Comparison of ENCODE assay signal across 8 cellular contexts in the genomic region with DNA sequence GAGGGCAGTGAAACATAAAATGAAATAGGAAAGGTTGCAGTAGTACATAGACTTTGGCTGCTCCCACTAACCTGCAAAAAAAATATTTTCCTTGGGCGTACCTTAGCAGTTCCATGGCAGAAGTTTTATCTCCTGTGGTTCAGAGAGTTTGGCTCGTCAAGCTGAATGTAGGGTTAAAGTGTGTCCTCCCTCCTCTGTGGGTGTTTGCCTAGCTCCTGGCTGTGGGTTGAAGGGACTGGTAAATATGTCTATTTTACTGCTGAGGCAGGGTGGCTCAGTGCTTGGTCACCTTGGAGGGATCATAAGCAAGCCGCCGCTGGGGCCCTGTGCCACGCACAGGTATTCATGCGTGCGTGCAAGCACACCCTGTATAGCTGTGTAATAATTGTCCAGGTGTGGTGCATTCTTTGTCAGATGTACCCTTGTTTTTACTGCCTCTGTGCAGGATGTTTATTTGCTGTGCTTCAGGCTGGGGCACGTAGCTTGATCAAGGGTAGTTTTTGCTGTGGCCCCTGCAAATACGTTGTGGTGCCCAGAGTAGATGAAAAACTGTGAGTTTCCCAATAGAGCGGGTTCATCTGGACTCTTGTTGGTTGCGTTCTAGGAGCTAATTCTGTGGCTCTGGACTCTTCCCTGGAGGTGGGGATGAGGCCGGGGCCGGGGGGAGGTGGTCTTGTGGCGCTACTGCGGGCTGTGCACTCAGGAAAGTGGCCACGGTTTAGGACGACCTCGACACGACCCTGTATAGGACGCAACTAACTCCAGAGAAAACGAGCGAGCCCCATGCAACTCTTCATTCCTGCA. TPM values are rescaled to one million over a fixed set of nuclear protein-coding genes. Genes with fewer than 3 reads are reported as not detected.
DNase-seq lines count a peak whose midpoint lies in the region; ATAC-seq, FAIRE-seq and TF ChIP-seq lines count a peak whose summit lies in the region.

No MANE protein-coding gene starts in this region.

- no peaks in the 10 kb centered on the region for H3K9me3 ChIP-seq in A549
- no peaks in the 10 kb centered on the region for H3K9me3 ChIP-seq in endodermal cell (ENCODE audit: control insufficient read depth, low read length)
- H3K9me3 ChIP-seq in neutrophil, result no peaks in the 10 kb centered on the region

- POLR2A ChIA-PET in A549 (lab: Yijun Ruan, JAX), result no interaction called here

- H3K9me3 Mint-ChIP-seq in T-helper 1 cell treated with Interleukin-12 subunit alpha and Interleukin-12 subunit beta and Interleukin-4 antibody, amounts not matched to agents 30 μg/mL and 1 μg/mL, for 36 hours, result no peaks in the 10 kb centered on the region
- H3K9me3 Mint-ChIP-seq in endodermal cell, result no peaks in the 10 kb centered on the region

- H3K4me1 ChIP-seq in A549, result no peaks in the 10 kb centered on the region
- peaks cover 12% of the 10 kb centered on the region for H3K4me1 ChIP-seq in endodermal cell (ENCODE audit: control insufficient read depth, insufficient read depth, low read length)
- peaks cover 73 to 86% of the 10 kb centered on the region in 2 experiments for H3K4me1 ChIP-seq in neutrophil (ENCODE audit: control insufficient read depth in 1 of 2, insufficient read depth in 1 of 2, low read depth in 1 of 2, low read length in 1 of 2)

- H3K4me1 Mint-ChIP-seq in T-helper 1 cell treated with Interleukin-12 subunit alpha and Interleukin-12 subunit beta and Interleukin-4 antibody, amounts not matched to agents 30 μg/mL and 1 μg/mL, for 36 hours (ENCODE audit: low read depth), result peaks cover 77% of the 10 kb centered on the region
- peaks cover 63% of the 10 kb centered on the region for H3K4me1 Mint-ChIP-seq in endodermal cell

- WGBS in A549 (ENCODE audit: missing lambda C conversion rate), result 67% methylated on average over 17 of the region's 22 CpGs
- WGBS in endodermal cell (ENCODE audit: insufficient coverage in 1 of 2, insufficient read length in 1 of 2), 2 experiments, result 48 to 51% methylated on average over 10 to 22 of the region's 22 CpGs

- CTCF ChIA-PET in A549 (lab: Yijun Ruan, JAX), result interaction anchor here (0.6 to 5.3 kb wide), 6 partner anchors 9 to 140 kb away, joined by 3 to 29 read pairs (median 4); no protein-coding TSS in a partner anchor

- peak overlapping the region; percentile 82 for H3K4me2 ChIP-seq in A549

- no peak for TF ChIP-seq POLR2A in A549 (IDR thresholded peaks at IDR 0.05; ENCODE audit: low read length)

- H3K36me3 Mint-ChIP-seq in T-helper 1 cell treated with Interleukin-12 subunit alpha and Interleukin-12 subunit beta and Interleukin-4 antibody, amounts not matched to agents 30 μg/mL and 1 μg/mL, for 36 hours (ENCODE audit: low read depth), result peaks cover 42% of the 10 kb centered on the region
- H3K36me3 Mint-ChIP-seq in endodermal cell (ENCODE audit: low read depth), result no peaks in the 10 kb centered on the region

- TF ChIP-seq EP300 in A549 (IDR thresholded peaks at IDR 0.05), result no peak

- H3K27me3 Mint-ChIP-seq in T-helper 1 cell treated with Interleukin-12 subunit alpha and Interleukin-12 subunit beta and Interleukin-4 antibody, amounts not matched to agents 30 μg/mL and 1 μg/mL, for 36 hours (ENCODE audit: low read depth), result no peaks in the 10 kb centered on the region
- H3K27me3 Mint-ChIP-seq in endodermal cell (ENCODE audit: insufficient read depth), result peaks cover 10% of the 10 kb centered on the region

- peak overlapping the region; percentile 73 to 87; a peak in 5 of 6 replicates for H3K27ac ChIP-seq in A549
- no peak overlapping the region for H3K27ac ChIP-seq in endodermal cell (ENCODE audit: low read depth, low read length)
- H3K27ac ChIP-seq in neutrophil, result peak overlapping the region; percentile 98

- DNase-seq in A549 (ENCODE audit: low read depth in 1 of 2, low spot score in 1 of 2), result no peak
- DNase-seq in endodermal cell, result no peak
- no peak for DNase-seq in HK-2 (ENCODE audit: unreplicated experiment)
- DNase-seq in NCI-H2171 treated with DMSO at 0.1 percent for 48 hours (lab: John Stamatoyannopoulos, UW), result no peak

- H3K9ac ChIP-seq in endodermal cell (ENCODE audit: extremely low read depth, low read length, poor library complexity, severe bottlenecking), result no peak overlapping the region

- H3K36me3 ChIP-seq in endodermal cell (ENCODE audit: control insufficient read depth, insufficient read depth, low read length), result no peaks in the 10 kb centered on the region
- peaks cover 22% of the 10 kb centered on the region for H3K36me3 ChIP-seq in neutrophil

- TF ChIP-seq CTCF in A549 (IDR thresholded peaks at IDR 0.05) (no peak), endodermal cell (conservative IDR thresholded peaks at IDR 0.05) (no peak), neutrophil (IDR thresholded peaks at IDR 0.05) (no peak)

- no peak for TF ChIP-seq RAD21 in A549 (conservative IDR thresholded peaks at IDR 0.05 in 1 of 2, IDR thresholded peaks at IDR 0.05 in 1 of 2)

- H3K27ac Mint-ChIP-seq in T-helper 1 cell treated with Interleukin-12 subunit alpha and Interleukin-12 subunit beta and Interleukin-4 antibody, amounts not matched to agents 30 μg/mL and 1 μg/mL, for 36 hours, result peak overlapping the region; percentile 83
- no peak overlapping the region for H3K27ac Mint-ChIP-seq in endodermal cell

- peak overlapping the region; percentile 79 for H3K4me3 Mint-ChIP-seq in T-helper 1 cell treated with Interleukin-12 subunit alpha and Interleukin-12 subunit beta and Interleukin-4 antibody, amounts not matched to agents 30 μg/mL and 1 μg/mL, for 36 hours
- H3K4me3 Mint-ChIP-seq in endodermal cell, result peak overlapping the region; percentile 86

- H3K27me3 ChIP-seq in endodermal cell (ENCODE audit: control insufficient read depth, insufficient read depth, low read length, poor library complexity, severe bottlenecking) (peaks cover 5% of the 10 kb centered on the region), neutrophil (no peaks in the 10 kb centered on the region)

- H3K4me3 ChIP-seq in A549 (peak overlapping the region; percentile 75), endodermal cell (ENCODE audit: low read length) (peak overlapping the region; percentile 74), neutrophil (ENCODE audit: low read depth in 1 of 2, low read length in 1 of 2) (peak overlapping the region; percentile 69 to 99)

- no peak; a peak in 2 of 6 replicates for ATAC-seq in A549
- peak; percentile 21 for ATAC-seq in GM21619 (IDR thresholded peaks at IDR 0.05; ENCODE audit: unreplicated experiment)
- no peak for ATAC-seq in GM21367 (IDR thresholded peaks at IDR 0.05; ENCODE audit: unreplicated experiment)

- no peak for FAIRE-seq in A549 (lab: Jason Lieb, UNC)

TF ChIP-seq in A549, 52 proteins besides CTCF, POLR2A, EP300 and RAD21:
- TF ChIP-seq ZSCAN20 (CRISPR knock-in tag; IDR thresholded peaks at IDR 0.05), result no peak
- TF ChIP-seq CEBPB (IDR thresholded peaks at IDR 0.05), result no peak
- no peak for TF ChIP-seq CHD4 (IDR thresholded peaks at IDR 0.05; ENCODE audit: borderline replicate concordance)
- TF ChIP-seq USF2 (IDR thresholded peaks at IDR 0.05), result no peak
- TF ChIP-seq PBX3 (IDR thresholded peaks at IDR 0.05), result no peak
- no peak for TF ChIP-seq HEYL (CRISPR knock-in tag; IDR thresholded peaks at IDR 0.05)
- no peak for TF ChIP-seq HOXA7 (CRISPR knock-in tag; IDR thresholded peaks at IDR 0.05)

RNA-seq across cellular contexts. Expression of gene SORL1, which starts 0.7 kb away (rescaled TPM):
- 3.8 and 4.8 TPM in 2 replicates for polyA plus RNA-seq in A549 (2011; rRNA removed)
- 1.2 and 1.6 TPM in 2 replicates for polyA plus RNA-seq in A549 (2012; cell fraction: cytosol; rRNA removed)
- 4.0 and 5.9 TPM in 2 replicates for polyA plus RNA-seq in A549 (2012; cell fraction: nucleus; rRNA removed)
- 0.45 to 0.77 TPM (median 0.58 TPM) in 3 replicates for polyA plus RNA-seq in A549 (2017; fragmentation: RNase III; extraction: RNeasy Plus Mini Kit Qiagen cat#74134 plus additional on column Dnase treatment)
- polyA minus RNA-seq in A549 (2011; rRNA and poly(A)+ RNA removed), result 24.2 and 31.8 TPM in 2 replicates
- total RNA-seq in endodermal cell, result 10 to 100 TPM; 56.4 to 57.5 TPM
- 14.7 TPM for polyA plus RNA-seq in endodermal cell (2013, experiment 1 of 2)
- 15.0 TPM for polyA plus RNA-seq in endodermal cell (2013, experiment 2 of 2)
